Comparison of ENCODE assay signal across 8 cellular contexts in genomic region chr22:29457730-29458129, GRCh38. TPM values are rescaled to one million over a fixed set of nuclear protein-coding genes. Genes with fewer than 3 reads are reported as not detected.
A peak's percentile ranks its signal among the peaks of the same experiment; 100 is the strongest.
DNase-seq lines count a peak whose midpoint lies in the region; ATAC-seq and TF ChIP-seq lines count a peak whose summit lies in the region.

No MANE protein-coding gene starts in this region.

- no peak for ATAC-seq in GM21786 (IDR thresholded peaks at IDR 0.05; ENCODE audit: unreplicated experiment)

- H3K4me3 ChIP-seq in HFF-Myc (replicated peaks; ENCODE audit: low read depth, low read length) = no peak overlapping the region

- peak; percentile 9 for DNase-seq in NCI-H1092 treated with DMSO at 0.1 percent for 48 hours (lab: John Stamatoyannopoulos, UW)
- no peak for DNase-seq in NCI-H1092 (lab: John Stamatoyannopoulos, UW)
- DNase-seq in HFF-Myc (ENCODE audit: extremely low read depth, low read depth) = peak; percentile 21
- peak; percentile 92 for DNase-seq in SK-MEL-5 (ENCODE audit: low read depth, low spot score)
- DNase-seq in germinal center (ENCODE audit: low spot score) = peak; percentile 57
- DNase-seq in putamen (ENCODE audit: low spot score) = no peak
- no peak for DNase-seq in AML-193 (lab: John Stamatoyannopoulos, UW)

- no peak for TF ChIP-seq CTCF in HFF-Myc (IDR thresholded peaks at IDR 0.05; ENCODE audit: low read depth, low read length, missing control alignments)

- in situ Hi-C loops in SK-MEL-5 (cut with HindIII; ENCODE audit: low pct_unique_long_range_greater_than_20kb, low sequenced_read_pairs) = no loop called here

RNA-seq across cellular contexts. Expression of gene RFPL1, which starts 19.3 kb away (rescaled TPM):
- total RNA-seq in SK-MEL-5 (2014; rRNA removed; shearing (Covaris generic)) = not detected in 2 replicates
- polyA plus RNA-seq in SK-MEL-5 (2015; cell fraction: cytosol; rRNA removed) = not detected in 2 replicates
- not detected in 2 replicates for polyA plus RNA-seq in SK-MEL-5 (2015; cell fraction: nucleus; rRNA removed)

RNA-seq across cellular contexts. Expression of gene NEFH, which starts 22.3 kb away (rescaled TPM):
- total RNA-seq in SK-MEL-5 (2014; rRNA removed; shearing (Covaris generic)) = 0.92 and 1.2 TPM in 2 replicates
- polyA plus RNA-seq in SK-MEL-5 (2015; cell fraction: cytosol; rRNA removed) = 3.0 and 3.3 TPM in 2 replicates
- 0.12 and 0.96 TPM in 2 replicates for polyA plus RNA-seq in SK-MEL-5 (2015; cell fraction: nucleus; rRNA removed)

Comparison
In these comparisons a context has a peak if more than half of its experiments do, and no peak if none do; other contexts are left out.
1. DNase-seq: peak in NCI-H1092 treated with DMSO at 0.1 percent for 48 hours (single experiment), HFF-Myc (single experiment), SK-MEL-5 (single experiment) and germinal center (single experiment); none in NCI-H1092 (single experiment), putamen (single experiment) and AML-193 (0 of 2).